1 cellular context compared by ENCODE assay signal in the genomic region with DNA sequence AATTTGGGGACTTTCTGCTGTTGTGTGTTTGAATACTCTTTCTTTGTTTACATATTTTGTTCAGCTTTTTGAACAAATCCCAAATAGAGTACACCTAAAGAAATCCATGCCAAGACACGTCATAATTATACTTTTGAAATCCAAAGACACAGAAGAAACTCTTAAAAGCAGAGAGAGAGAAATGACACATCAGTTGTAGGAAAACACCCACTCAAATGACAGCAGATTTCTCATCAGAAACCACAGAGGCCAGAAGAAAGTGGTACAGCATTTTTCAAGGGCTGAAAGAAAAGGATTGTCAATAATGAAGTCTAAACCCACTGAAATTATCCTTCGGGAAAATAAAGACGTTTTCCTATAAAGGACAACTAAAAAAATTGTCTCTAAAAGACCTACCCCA.
TF ChIP-seq lines count a peak whose summit lies in the region.

No MANE protein-coding gene starts in this region.

TF ChIP-seq in neural cell, 6 proteins besides CTCF, POLR2A, EP300 and RAD21:
- TF ChIP-seq, protein P1, sequence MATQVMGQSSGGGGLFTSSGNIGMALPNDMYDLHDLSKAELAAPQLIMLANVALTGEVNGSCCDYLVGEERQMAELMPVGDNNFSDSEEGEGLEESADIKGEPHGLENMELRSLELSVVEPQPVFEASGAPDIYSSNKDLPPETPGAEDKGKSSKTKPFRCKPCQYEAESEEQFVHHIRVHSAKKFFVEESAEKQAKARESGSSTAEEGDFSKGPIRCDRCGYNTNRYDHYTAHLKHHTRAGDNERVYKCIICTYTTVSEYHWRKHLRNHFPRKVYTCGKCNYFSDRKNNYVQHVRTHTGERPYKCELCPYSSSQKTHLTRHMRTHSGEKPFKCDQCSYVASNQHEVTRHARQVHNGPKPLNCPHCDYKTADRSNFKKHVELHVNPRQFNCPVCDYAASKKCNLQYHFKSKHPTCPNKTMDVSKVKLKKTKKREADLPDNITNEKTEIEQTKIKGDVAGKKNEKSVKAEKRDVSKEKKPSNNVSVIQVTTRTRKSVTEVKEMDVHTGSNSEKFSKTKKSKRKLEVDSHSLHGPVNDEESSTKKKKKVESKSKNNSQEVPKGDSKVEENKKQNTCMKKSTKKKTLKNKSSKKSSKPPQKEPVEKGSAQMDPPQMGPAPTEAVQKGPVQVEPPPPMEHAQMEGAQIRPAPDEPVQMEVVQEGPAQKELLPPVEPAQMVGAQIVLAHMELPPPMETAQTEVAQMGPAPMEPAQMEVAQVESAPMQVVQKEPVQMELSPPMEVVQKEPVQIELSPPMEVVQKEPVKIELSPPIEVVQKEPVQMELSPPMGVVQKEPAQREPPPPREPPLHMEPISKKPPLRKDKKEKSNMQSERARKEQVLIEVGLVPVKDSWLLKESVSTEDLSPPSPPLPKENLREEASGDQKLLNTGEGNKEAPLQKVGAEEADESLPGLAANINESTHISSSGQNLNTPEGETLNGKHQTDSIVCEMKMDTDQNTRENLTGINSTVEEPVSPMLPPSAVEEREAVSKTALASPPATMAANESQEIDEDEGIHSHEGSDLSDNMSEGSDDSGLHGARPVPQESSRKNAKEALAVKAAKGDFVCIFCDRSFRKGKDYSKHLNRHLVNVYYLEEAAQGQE (IDR thresholded peaks at IDR 0.05; ENCODE audit: borderline replicate concordance) = no peak
- TF ChIP-seq POLR2AphosphoS5 (IDR thresholded peaks at IDR 0.05) = no peak
- TF ChIP-seq TAF1 (IDR thresholded peaks at IDR 0.05; ENCODE audit: low read depth) = no peak
- no peak for TF ChIP-seq EZH2 (IDR thresholded peaks at IDR 0.05; ENCODE audit: borderline replicate concordance, insufficient read depth, low read length, poor library complexity, severe bottlenecking)
- no peak for TF ChIP-seq SMC3 (conservative IDR thresholded peaks at IDR 0.05; ENCODE audit: poor library complexity)
- no peak for TF ChIP-seq MXI1 (conservative IDR thresholded peaks at IDR 0.05; ENCODE audit: poor library complexity, severe bottlenecking)
